1 cellular context compared by ENCODE assay signal in genomic region chr12:121352053-121353018, GRCh38.
TF ChIP-seq lines count a peak whose summit lies in the region.

Gene ANAPC5 (minus strand): TSS chr12:121352411. CDS start chr12:121352340, 71 bp downstream.

TF ChIP-seq in SK-N-SH, 30 proteins besides CTCF, POLR2A, EP300 and RAD21 (continued from another document):
- TF ChIP-seq ZBTB33 (IDR thresholded peaks at IDR 0.05; ENCODE audit: borderline replicate concordance, low read depth) (peak; percentile 97), SMC3 (IDR thresholded peaks at IDR 0.05; ENCODE audit: low read depth, low read length) (no peak), PBX3 (IDR thresholded peaks at IDR 0.05) (peak; percentile 30; the same call in 1 of the 2 replicates), NFIC (IDR thresholded peaks at IDR 0.05; ENCODE audit: borderline replicate concordance) (peak; percentile 0; the same call in 1 of the 2 replicates)
TF ChIP-seq in SK-N-SH: peak in this region for 18.
